ENCODE assay signal across 8 cellular contexts in genomic region chr7:33039257-33039904, GRCh38. TPM values are rescaled to one million over a fixed set of nuclear protein-coding genes. Genes with fewer than 3 reads are reported as not detected.
DNase-seq lines count a peak whose midpoint lies in the region; ATAC-seq and TF ChIP-seq lines count a peak whose summit lies in the region.

No MANE protein-coding gene starts in this region.

- peak; percentile 84 for ATAC-seq in DND-41 (ENCODE audit: insufficient read depth, low read depth)
- no peak for ATAC-seq in stimulated activated effector memory CD8-positive, alpha-beta T cell treated with anti-CD3 and anti-CD28 coated beads, Interleukin-12 subunit alpha, Interleukin-12 subunit beta, amount 100 ng/mL, for 72 hours
- no peak for ATAC-seq in GM18873 (IDR thresholded peaks at IDR 0.05; ENCODE audit: low FRiP score, unreplicated experiment)

- BruUV-seq in Caco-2 (replicated peaks; lab: Mats Ljungman, UMichigan) = no TSS peak

- CTCF ChIA-PET in Caco-2 (lab: Charles Lee) = interaction anchor here (1.1 kb wide), 1 partner anchor 70 kb away, joined by 3 read pairs; the partner anchor contains the start of gene RP9

- peak overlapping the region; percentile 57 for H3K4me3 Mint-ChIP-seq in stimulated activated effector memory CD8-positive, alpha-beta T cell treated with anti-CD3 and anti-CD28 coated beads, Interleukin-12 subunit alpha, Interleukin-12 subunit beta, amount 100 ng/mL, for 72 hours
- H3K4me3 Mint-ChIP-seq in Caco-2 (ENCODE audit: unreplicated experiment) = no peak overlapping the region

- H3K79me2 ChIP-seq in DND-41 (ENCODE audit: insufficient read depth, low read length) = peaks cover 100% of the 10 kb centered on the region

- H3K27me3 ChIP-seq in DND-41 (ENCODE audit: insufficient read depth, low read length, poor library complexity) (no peaks in the 10 kb centered on the region), SJSA1 (replicated peaks) (no peaks in the 10 kb centered on the region), Caco-2 (replicated peaks; ENCODE audit: control insufficient read depth, insufficient read depth, low read length) (no peaks in the 10 kb centered on the region)

- POLR2A ChIA-PET in Caco-2 (lab: Charles Lee) = no interaction called here

- H3K4me1 Mint-ChIP-seq in stimulated activated effector memory CD8-positive, alpha-beta T cell treated with anti-CD3 and anti-CD28 coated beads, Interleukin-12 subunit alpha, Interleukin-12 subunit beta, amount 100 ng/mL, for 72 hours = peaks cover 41% of the 10 kb centered on the region
- peaks cover 27% of the 10 kb centered on the region for H3K4me1 Mint-ChIP-seq in Caco-2 (ENCODE audit: low read depth, unreplicated experiment)

- H3K4me1 ChIP-seq in DND-41 (ENCODE audit: insufficient read depth, low read length) = peaks cover 28% of the 10 kb centered on the region
- peaks cover 9% of the 10 kb centered on the region for H3K4me1 ChIP-seq in SJSA1 (replicated peaks)
- H3K4me1 ChIP-seq in Caco-2 = peaks cover 23% of the 10 kb centered on the region

- no peaks in the 10 kb centered on the region for H3K9me3 ChIP-seq in DND-41 (ENCODE audit: insufficient read depth, low read length, severe bottlenecking)
- H3K9me3 ChIP-seq in SJSA1 (replicated peaks) = no peaks in the 10 kb centered on the region
- no peaks in the 10 kb centered on the region for H3K9me3 ChIP-seq in Caco-2

- no peak overlapping the region for H3K27ac Mint-ChIP-seq in stimulated activated effector memory CD8-positive, alpha-beta T cell treated with anti-CD3 and anti-CD28 coated beads, Interleukin-12 subunit alpha, Interleukin-12 subunit beta, amount 100 ng/mL, for 72 hours
- no peak overlapping the region for H3K27ac Mint-ChIP-seq in Caco-2 (ENCODE audit: unreplicated experiment)

- H4K20me1 ChIP-seq in DND-41 (ENCODE audit: insufficient read depth, low read length) = peaks cover 44% of the 10 kb centered on the region; the same call in 1 of the 2 replicates

- H3K27ac ChIP-seq in DND-41 (ENCODE audit: low read length) (peak overlapping the region; percentile 38), SJSA1 (no peak overlapping the region; the same call in 1 of the 2 replicates)

- peak overlapping the region; percentile 46 for H3K9ac ChIP-seq in DND-41 (ENCODE audit: low read depth, low read length)

- intact Hi-C loops in Caco-2 (cut with micrococcal nuclease; ENCODE audit: unreplicated experiment) = no loop called here

- no peak for DNase-seq in DND-41
- DNase-seq in H4 (ENCODE audit: low spot score) = peak; percentile 67
- peak in 1 of 2 experiments; percentile 31 for DNase-seq in SJSA1 (ENCODE audit: low read depth in 1 of 2, low spot score in 2 of 2)
- DNase-seq in foreskin fibroblast = no peak
- DNase-seq in stimulated activated effector memory CD8-positive, alpha-beta T cell treated with anti-CD3 and anti-CD28 coated beads, Interleukin-12 subunit alpha, Interleukin-12 subunit beta, amount 100 ng/mL, for 72 hours (ENCODE audit: low spot score in 2 of 2) = no peak
- no peak for DNase-seq in NCI-H1092 treated with DMSO at 0.1 percent for 48 hours (lab: John Stamatoyannopoulos, UW)
- no peak for DNase-seq in Caco-2

- no peak overlapping the region for H2AFZ ChIP-seq in DND-41 (ENCODE audit: low read depth, low read length)

- peak overlapping the region; percentile 68 for H3K4me2 ChIP-seq in DND-41 (ENCODE audit: insufficient read depth, low read length)

- TF ChIP-seq CTCF in DND-41 (IDR thresholded peaks at IDR 0.05; ENCODE audit: borderline replicate concordance, extremely low read depth, low read length, poor library complexity, severe bottlenecking) (no peak), foreskin fibroblast (IDR thresholded peaks at IDR 0.05; ENCODE audit: low read depth, low read length) (no peak), Caco-2 (IDR thresholded peaks at IDR 0.05; ENCODE audit: insufficient read depth in 1 of 2, low read depth in 1 of 2, low read length in 1 of 2, severe bottlenecking in 1 of 2, unreplicated experiment in 1 of 2) (no peak)

- no peaks in the 10 kb centered on the region for H3K27me3 Mint-ChIP-seq in Caco-2 (ENCODE audit: insufficient read depth, unreplicated experiment)

- H3K4me3 ChIP-seq in DND-41 (ENCODE audit: low read depth in 1 of 2, low read length in 2 of 2) (peak overlapping the region; percentile 18 to 51; a peak in 3 of 4 replicates), SJSA1 (peak overlapping the region; percentile 30), foreskin fibroblast (ENCODE audit: low read depth in 1 of 2, low read length in 2 of 2) (peak overlapping the region; percentile 40 to 59), Caco-2 (ENCODE audit: low read depth, low read length) (no peak overlapping the region)

- peaks cover 6% of the 10 kb centered on the region for H3K36me3 Mint-ChIP-seq in stimulated activated effector memory CD8-positive, alpha-beta T cell treated with anti-CD3 and anti-CD28 coated beads, Interleukin-12 subunit alpha, Interleukin-12 subunit beta, amount 100 ng/mL, for 72 hours
- no peaks in the 10 kb centered on the region for H3K36me3 Mint-ChIP-seq in Caco-2 (ENCODE audit: insufficient read depth, unreplicated experiment)

- no peaks in the 10 kb centered on the region for H3K9me3 Mint-ChIP-seq in stimulated activated effector memory CD8-positive, alpha-beta T cell treated with anti-CD3 and anti-CD28 coated beads, Interleukin-12 subunit alpha, Interleukin-12 subunit beta, amount 100 ng/mL, for 72 hours
- no peaks in the 10 kb centered on the region for H3K9me3 Mint-ChIP-seq in Caco-2 (ENCODE audit: unreplicated experiment)

- H3K36me3 ChIP-seq in DND-41 (ENCODE audit: insufficient read depth, low read length) (no peaks in the 10 kb centered on the region; the same call in 1 of the 2 replicates), SJSA1 (no peaks in the 10 kb centered on the region), Caco-2 (ENCODE audit: control insufficient read depth, insufficient read depth, low read length) (no peaks in the 10 kb centered on the region)

RNA-seq across cellular contexts. Expression of gene NT5C3A, which starts 23.2 kb away (rescaled TPM):
- 41.2 and 51.6 TPM in 2 replicates for total RNA-seq in H4 (2014; rRNA removed; shearing (Covaris generic))
- 31.1 TPM in 2 replicates for total RNA-seq in SJSA1 (2014; rRNA removed; shearing (Covaris generic))
- total RNA-seq in Caco-2 (2022) = 32.6 and 38.9 TPM in 2 replicates
